In genomic region chr5:14155730-14156129, GRCh38 we compare ENCODE assay signal across 19 cellular contexts. TPM values are rescaled to one million over a fixed set of nuclear protein-coding genes. Genes with fewer than 3 reads are reported as not detected.
DNase-seq lines count a peak whose midpoint lies in the region; ATAC-seq, FAIRE-seq and TF ChIP-seq lines count a peak whose summit lies in the region.
"Had no signal": no experiment of that assay in that cellular context is flagged by ENCODE, and none has a peak within 500 bp of the region (broad histone marks: within the 10 kb centered on the region; RNA-seq: fewer than 3 reads in every experiment).

No MANE protein-coding gene starts in this region.

- H3K36me3 ChIP-seq in HepG2 (replicated peaks in 1 of 2; ENCODE audit: control insufficient read depth in 1 of 2, insufficient read depth in 2 of 2, low read length in 2 of 2) (no peaks in the 10 kb centered on the region), right lobe of liver (no peaks in the 10 kb centered on the region), muscle layer of colon (ENCODE audit: insufficient read depth, low read length) (no peaks in the 10 kb centered on the region)
- H3K36me3 ChIP-seq: tibial nerve had no signal

- H3K9me3 ChIP-seq in HepG2 (ENCODE audit: low read length) (no peaks in the 10 kb centered on the region), right lobe of liver (no peaks in the 10 kb centered on the region), muscle layer of colon (ENCODE audit: low read length) (no peaks in the 10 kb centered on the region)
- H3K9me3 ChIP-seq: tibial nerve had no signal

- H3K4me1 ChIP-seq in HepG2 (ENCODE audit: insufficient read depth, low read length) (peaks cover 85% of the 10 kb centered on the region), right lobe of liver (peaks cover 0 to 5% (median 2%) of the 10 kb centered on the region in 4 donors), muscle layer of colon (ENCODE audit: insufficient read depth, low read length) (peaks cover 62% of the 10 kb centered on the region)

- TF ChIP-seq POLR2A in HepG2 (IDR thresholded peaks at IDR 0.05; ENCODE audit: insufficient read depth in 1 of 2, low read depth in 2 of 2, low read length in 2 of 2): no peak
- TF ChIP-seq POLR2A in right lobe of liver (IDR thresholded peaks at IDR 0.05): no peak

- H3K9ac ChIP-seq in HepG2 (ENCODE audit: insufficient read depth, low read depth, low read length) (no peak overlapping the region), muscle layer of colon (ENCODE audit: low read length) (no peak overlapping the region)

- H3K27me3 ChIP-seq in HepG2 (ENCODE audit: control insufficient read depth in 1 of 2, insufficient read depth in 2 of 2, low read length in 2 of 2) (no peaks in the 10 kb centered on the region), right lobe of liver (no peaks in the 10 kb centered on the region), muscle layer of colon (ENCODE audit: control insufficient read depth in 1 of 2, insufficient read depth in 2 of 2, low read length in 2 of 2) (no peaks in the 10 kb centered on the region)
- H3K27me3 ChIP-seq: tibial nerve had no signal

- no peak overlapping the region for H2AFZ ChIP-seq in HepG2 (ENCODE audit: low read length)

- CTCF ChIA-PET in HepG2 (lab: Yijun Ruan, JAX; ENCODE audit: low intra/inter-chr PET ratio, low total read pairs): no interaction called here
- CTCF ChIA-PET in GM10248 (lab: Yijun Ruan, JAX): interaction anchor here (1.1 to 4.4 kb wide), 8 partner anchors 13 to 115 kb away, joined by 3 to 21 read pairs (median 6); no protein-coding TSS in a partner anchor

- FAIRE-seq in HepG2 (lab: Jason Lieb, UNC): no peak

- ATAC-seq in HepG2: no peak
- no peak for ATAC-seq in right lobe of liver
- no peak for ATAC-seq in HG03095 (IDR thresholded peaks at IDR 0.05; ENCODE audit: unreplicated experiment)

- TF ChIP-seq CTCF in HepG2 (CRISPR knock-in tag; IDR thresholded peaks at IDR 0.05): no peak
- TF ChIP-seq CTCF in right lobe of liver (IDR thresholded peaks at IDR 0.05): no peak
- TF ChIP-seq CTCF in GM10248 (IDR thresholded peaks at IDR 0.05; ENCODE audit: control extremely low read depth, extremely low read depth, low read depth, missing control alignments): no peak

- H4K20me1 ChIP-seq in HepG2 (ENCODE audit: insufficient read depth, low read length): peaks cover 52% of the 10 kb centered on the region

- H3K27ac ChIP-seq in HepG2 (ENCODE audit: extremely low read length, insufficient read depth, low read length) (no peak overlapping the region), right lobe of liver (no peak overlapping the region), muscle layer of colon (ENCODE audit: low read depth, low read length) (peak overlapping the region; percentile 52)

- WGBS in HepG2 (ENCODE audit: low lambda C conversion rate): 97% methylated on average over 1 of the region's 1 CpG
- WGBS in right lobe of liver (ENCODE audit: insufficient coverage, low coverage, low lambda C conversion rate, missing lambda C conversion rate): 100% methylated on average over 1 of the region's 1 CpG

- TF ChIP-seq RAD21 in HepG2 (CRISPR knock-in tag; IDR thresholded peaks at IDR 0.05): no peak

- POLR2A ChIA-PET in HepG2 (lab: Yijun Ruan, JAX): no interaction called here
- POLR2A ChIA-PET in GM10248 (lab: Yijun Ruan, JAX): interaction anchor here (0.6 kb wide), 1 partner anchor 10 kb away, joined by 6 read pairs; no protein-coding TSS in a partner anchor

- no TSS peak for BruUV-seq in HepG2 (replicated peaks; lab: Mats Ljungman, UMichigan)

- TF ChIP-seq EP300 in HepG2 (IDR thresholded peaks at IDR 0.05; ENCODE audit: low read depth in 2 of 2, low read length in 2 of 2) (no peak), HepG2 (CRISPR knock-in tag; IDR thresholded peaks at IDR 0.05; ENCODE audit: borderline replicate concordance) (no peak)

- no peak overlapping the region for H3K4me2 ChIP-seq in HepG2 (ENCODE audit: low read depth, low read length)

- in situ Hi-C loops in HepG2 (cut with HindIII; ENCODE audit: extremely low pct_ligation_motif_present, low pct_unique_long_range_greater_than_20kb): no loop called here

- no peak for DNase-seq in HepG2 (ENCODE audit: low spot score)
- DNase-seq in right lobe of liver: no peak
- DNase-seq in RPMI8226: peak; percentile 40
- no peak for DNase-seq in GM10248 (ENCODE audit: extremely low spot score)
- no peak for DNase-seq in pons (ENCODE audit: low spot score)
- DNase-seq in DMS114 treated with DMSO at 0.1 percent for 48 hours (lab: John Stamatoyannopoulos, UW; ENCODE audit: unreplicated experiment): no peak
- DNase-seq: activated CD4-positive, alpha-beta T cell treated with anti-CD3 and anti-CD28 coated beads, Interleukin-2, amount 10 ng/mL, durations not matched to agents 24 days and 14 days; activated naive CD4-positive, alpha-beta T cell; aorta; CD4-positive, alpha-beta memory T cell; DND-41; foreskin melanocyte; left ventricle myocardium superior; naive thymus-derived CD4-positive, alpha-beta T cell; NCI-H1048; stimulated activated naive B cell treated with anti-CD40 and anti-IgM and Interleukin-4, amounts not matched to agents 10 μg/mL and 1 μg/mL and 100 μg/mL, for 72 hours had no signal

- intact Hi-C loops in HepG2 (cut with micrococcal nuclease; ENCODE audit: unreplicated experiment): no loop called here
- intact Hi-C loops in right lobe of liver (cut with DNase I): no loop called here

- peaks cover 97% of the 10 kb centered on the region for H3K79me2 ChIP-seq in HepG2 (ENCODE audit: insufficient read depth, low read length)

- H3K4me3 ChIP-seq in HepG2 (replicated peaks in 1 of 3; ENCODE audit: insufficient read depth in 1 of 3, low read depth in 2 of 3, low read length in 3 of 3) (no peak overlapping the region), right lobe of liver (no peak overlapping the region), muscle layer of colon (ENCODE audit: low read depth in 1 of 2, low read length in 2 of 2) (no peak overlapping the region)

TF ChIP-seq in HepG2, 621 proteins besides CTCF, POLR2A, EP300 and RAD21:
- TF ChIP-seq CEBPB (IDR thresholded peaks at IDR 0.05; ENCODE audit: borderline replicate concordance, low read depth, low read length): peak; percentile 67
- no peak for TF ChIP-seq POGK (CRISPR knock-in tag; conservative IDR thresholded peaks at IDR 0.05)

RNA-seq across cellular contexts. Expression of gene TRIO, which starts 12.6 kb away (rescaled TPM):
- 40.1 and 45.2 TPM in 2 replicates for total RNA-seq in HepG2 (2016; rRNA removed; fragmentation: Illumina TruSeq; extraction: Trizol)
- 21.2 and 24.0 TPM in 2 replicates for total RNA-seq in HepG2 (2016; cell fraction: cytosol; rRNA removed; fragmentation: Illumina TruSeq; extraction: Trizol; ENCODE audit: low read depth)
- 33.5 and 38.3 TPM in 2 replicates for total RNA-seq in HepG2 (2016; cell fraction: insoluble cytoplasmic fraction; rRNA removed; fragmentation: Illumina TruSeq; extraction: Trizol)
- 21.6 and 23.8 TPM in 2 replicates for total RNA-seq in HepG2 (2016; cell fraction: membrane; rRNA removed; fragmentation: Illumina TruSeq; extraction: Trizol)
- total RNA-seq in HepG2 (2016; cell fraction: nucleus; rRNA removed; fragmentation: Illumina TruSeq; extraction: Trizol): 110 and 124 TPM in 2 replicates
- 45.9 and 54.9 TPM in 2 replicates for polyA plus RNA-seq in HepG2 (2011; rRNA removed)
- 21.6 and 26.5 TPM in 2 replicates for polyA plus RNA-seq in HepG2 (2011; cell fraction: cytosol; rRNA removed)
- polyA plus RNA-seq in HepG2 (2011; cell fraction: nucleus; rRNA removed): 164 and 205 TPM in 2 replicates
- 38.4 and 43.8 TPM in 2 replicates for polyA plus RNA-seq in HepG2 (2012)
- polyA plus RNA-seq in HepG2 (2016; cell fraction: cytosol; fragmentation: Illumina TruSeq; extraction: Trizol; ENCODE audit: low read depth): 0.63 and 1.0 TPM in 2 replicates
- polyA plus RNA-seq in HepG2 (2016; cell fraction: insoluble cytoplasmic fraction; fragmentation: Illumina TruSeq; extraction: Trizol; ENCODE audit: low read depth): 11.0 and 18.7 TPM in 2 replicates
- 2.1 and 2.3 TPM in 2 replicates for polyA plus RNA-seq in HepG2 (2016; cell fraction: membrane; fragmentation: Illumina TruSeq; extraction: Trizol; ENCODE audit: low read depth)
- 112 and 131 TPM in 2 replicates for polyA plus RNA-seq in HepG2 (2016; cell fraction: nucleus; fragmentation: Illumina TruSeq; extraction: Trizol; ENCODE audit: insufficient read depth, low read depth)
- polyA minus RNA-seq in HepG2 (2011; rRNA and poly(A)+ RNA removed; ENCODE audit: low replicate concordance): 240 and 302 TPM in 2 replicates
- 39.7 and 40.6 TPM in 2 replicates for polyA minus RNA-seq in HepG2 (2011; cell fraction: cytosol; rRNA and poly(A)+ RNA removed)
- polyA minus RNA-seq in HepG2 (2011; cell fraction: nucleus; rRNA and poly(A)+ RNA removed): 318 and 321 TPM in 2 replicates
- total RNA-seq in right lobe of liver: 10 to 100 TPM; 34.7 to 63.5 (median 50.2) TPM
